19 cellular contexts compared by ENCODE assay signal in genomic region chr21:38300180-38300579, GRCh38. TPM values are rescaled to one million over a fixed set of nuclear protein-coding genes. Genes with fewer than 3 reads are reported as not detected.
DNase-seq lines count a peak whose midpoint lies in the region; ATAC-seq, FAIRE-seq and TF ChIP-seq lines count a peak whose summit lies in the region.
"Had no signal": no experiment of that assay in that cellular context is flagged by ENCODE, and none has a peak within 500 bp of the region (broad histone marks: within the 10 kb centered on the region; RNA-seq: fewer than 3 reads in every experiment).

No MANE protein-coding gene starts in this region.

- no peaks in the 10 kb centered on the region for H3K9me3 ChIP-seq in A549
- no peaks in the 10 kb centered on the region; a peak in 1 of 22 replicates for H3K9me3 ChIP-seq in BLaER1 treated with 17β-estradiol and CSF1 and Interleukin-3, amounts not matched to agents 10 nM and 100 nM (replicated peaks in 1 of 11)
- no peaks in the 10 kb centered on the region for H3K9me3 ChIP-seq in right lobe of liver
- H3K9me3 ChIP-seq: ascending aorta had no signal

- H3K36me3 Mint-ChIP-seq in activated T-helper 2 cell treated with anti-CD3 and anti-CD28 coated beads, Interferon-gamma antibody, Interleukin-2, Interleukin-4, amounts not matched to agents 10 μg/mL and 5 μg/mL and 100 μg/mL, durations not matched to agents 14 hours and 24 hours and 36 hours (ENCODE audit: low read depth), result no peaks in the 10 kb centered on the region

- no peak for TF ChIP-seq EP300 in A549 (IDR thresholded peaks at IDR 0.05)

- peak overlapping the region in 3 of 11 experiments; percentile 12 to 34 (median 30); a peak in 3 of 22 replicates for H3K9ac ChIP-seq in BLaER1 treated with 17β-estradiol and CSF1 and Interleukin-3, amounts not matched to agents 10 nM and 100 nM

- TF ChIP-seq POLR2A in A549 (IDR thresholded peaks at IDR 0.05; ENCODE audit: low read length) (no peak), right lobe of liver (IDR thresholded peaks at IDR 0.05) (no peak)

- POLR2A ChIA-PET in A549 (lab: Yijun Ruan, JAX), result no interaction called here

- H3K4me2 ChIP-seq in A549, result no peak overlapping the region
- H3K4me2 ChIP-seq in BLaER1 treated with 17β-estradiol and CSF1 and Interleukin-3, amounts not matched to agents 10 nM and 100 nM, result peak overlapping the region; percentile 34 to 80 (median 61)

- CTCF ChIA-PET in A549 (lab: Yijun Ruan, JAX), result interaction anchor here (1.1 to 1.7 kb wide), 2 partner anchors 15 to 56 kb away, joined by 3 read pairs; no protein-coding TSS in a partner anchor

- H3K27ac Mint-ChIP-seq in activated T-helper 2 cell treated with anti-CD3 and anti-CD28 coated beads, Interferon-gamma antibody, Interleukin-2, Interleukin-4, amounts not matched to agents 10 μg/mL and 5 μg/mL and 100 μg/mL, durations not matched to agents 14 hours and 24 hours and 36 hours, result no peak overlapping the region

- H3K4me1 ChIP-seq in A549, result peaks cover 34% of the 10 kb centered on the region
- H3K4me1 ChIP-seq in BLaER1 treated with 17β-estradiol and CSF1 and Interleukin-3, amounts not matched to agents 10 nM and 100 nM, result peaks cover 30 to 60% (median 50%) of the 10 kb centered on the region in 10 experiments
- H3K4me1 ChIP-seq in right lobe of liver, result peaks cover 0 to 9% (median 0%) of the 10 kb centered on the region in 4 donors

- FAIRE-seq in A549 (lab: Jason Lieb, UNC), result no peak
- FAIRE-seq: H1, K562 had no signal

- ATAC-seq in A549 (no peak), right lobe of liver (peak; percentile 25 to 43 (median 35)), HG03175 (IDR thresholded peaks at IDR 0.05; ENCODE audit: unreplicated experiment) (no peak), GM18907 (IDR thresholded peaks at IDR 0.05; ENCODE audit: unreplicated experiment) (no peak)
- ATAC-seq: foreskin keratinocyte, K562 had no signal

- peak overlapping the region; percentile 20 to 85; a peak in 5 of 6 replicates for H3K27ac ChIP-seq in A549
- peak overlapping the region in 3 of 11 experiments; percentile 19 to 60 (median 31); a peak in 4 of 22 replicates for H3K27ac ChIP-seq in BLaER1 treated with 17β-estradiol and CSF1 and Interleukin-3, amounts not matched to agents 10 nM and 100 nM
- peak overlapping the region in 1 of 3 donors; percentile 14 for H3K27ac ChIP-seq in right lobe of liver
- H3K27ac ChIP-seq: ascending aorta, C4-2B, foreskin keratinocyte had no signal

- H3K36me3 ChIP-seq in BLaER1 treated with 17β-estradiol and CSF1 and Interleukin-3, amounts not matched to agents 10 nM and 100 nM, result no peaks in the 10 kb centered on the region
- H3K36me3 ChIP-seq in right lobe of liver, result no peaks in the 10 kb centered on the region
- H3K36me3 ChIP-seq: ascending aorta had no signal

- DNase-seq in A549 (ENCODE audit: low read depth in 1 of 2, low spot score in 1 of 2) (no peak), right lobe of liver (no peak), HuH-7 (ENCODE audit: low spot score) (no peak), anterior cingulate cortex (lab: John Stamatoyannopoulos, UW) (no peak)
- no peak for DNase-seq in activated T-helper 2 cell treated with anti-CD3 and anti-CD28 coated beads, Interferon-gamma antibody, Interleukin-2, Interleukin-4, amounts not matched to agents 10 μg/mL and 5 μg/mL and 100 μg/mL, durations not matched to agents 14 hours and 24 hours and 36 hours (ENCODE audit: low spot score)
- DNase-seq: activated CD4-positive, CD25-positive, alpha-beta regulatory T cell; activated CD8-positive, alpha-beta memory T cell treated with anti-CD3 and anti-CD28 coated beads, Interleukin-2, amount 50 U/mL, for 48 hours; foreskin keratinocyte; NCI-H1048; NCI-H2081 treated with DMSO at 0.1 percent for 48 hours; NCI-H526; posterior cingulate gyrus had no signal

- H3K4me3 ChIP-seq in A549, result no peak overlapping the region
- H3K4me3 ChIP-seq in BLaER1 treated with 17β-estradiol and CSF1 and Interleukin-3, amounts not matched to agents 10 nM and 100 nM, result no peak overlapping the region
- peak overlapping the region in 2 of 3 donors; percentile 2 to 8 for H3K4me3 ChIP-seq in right lobe of liver
- H3K4me3 ChIP-seq: ascending aorta, K562 had no signal

- H3K27me3 Mint-ChIP-seq in activated T-helper 2 cell treated with anti-CD3 and anti-CD28 coated beads, Interferon-gamma antibody, Interleukin-2, Interleukin-4, amounts not matched to agents 10 μg/mL and 5 μg/mL and 100 μg/mL, durations not matched to agents 14 hours and 24 hours and 36 hours (ENCODE audit: low read depth), result peaks cover 2% of the 10 kb centered on the region

- 82% methylated on average over 6 of the region's 6 CpGs for WGBS in A549 (ENCODE audit: missing lambda C conversion rate)
- WGBS in right lobe of liver (ENCODE audit: insufficient coverage, low coverage, low lambda C conversion rate, missing lambda C conversion rate), result 8% methylated on average over 6 of the region's 6 CpGs

- no peaks in the 10 kb centered on the region for H3K9me3 Mint-ChIP-seq in activated T-helper 2 cell treated with anti-CD3 and anti-CD28 coated beads, Interferon-gamma antibody, Interleukin-2, Interleukin-4, amounts not matched to agents 10 μg/mL and 5 μg/mL and 100 μg/mL, durations not matched to agents 14 hours and 24 hours and 36 hours

- H3K27me3 ChIP-seq in BLaER1 treated with 17β-estradiol and CSF1 and Interleukin-3, amounts not matched to agents 10 nM and 100 nM, result peaks cover 0 to 34% (median 0%) of the 10 kb centered on the region in 11 experiments; a peak in 6 of 22 replicates
- no peaks in the 10 kb centered on the region for H3K27me3 ChIP-seq in right lobe of liver
- H3K27me3 ChIP-seq: ascending aorta, foreskin keratinocyte had no signal

- no peak for TF ChIP-seq RAD21 in A549 (conservative IDR thresholded peaks at IDR 0.05 in 1 of 2, IDR thresholded peaks at IDR 0.05 in 1 of 2)

- peak overlapping the region; percentile 26 for H3K4me3 Mint-ChIP-seq in activated T-helper 2 cell treated with anti-CD3 and anti-CD28 coated beads, Interferon-gamma antibody, Interleukin-2, Interleukin-4, amounts not matched to agents 10 μg/mL and 5 μg/mL and 100 μg/mL, durations not matched to agents 14 hours and 24 hours and 36 hours (ENCODE audit: low read depth)

- H3K4me1 Mint-ChIP-seq in activated T-helper 2 cell treated with anti-CD3 and anti-CD28 coated beads, Interferon-gamma antibody, Interleukin-2, Interleukin-4, amounts not matched to agents 10 μg/mL and 5 μg/mL and 100 μg/mL, durations not matched to agents 14 hours and 24 hours and 36 hours (ENCODE audit: low read depth), result peaks cover 23% of the 10 kb centered on the region

- intact Hi-C loops in activated T-helper 2 cell treated with anti-CD3 and anti-CD28 coated beads, Interferon-gamma antibody, Interleukin-2, Interleukin-4, amounts not matched to agents 10 μg/mL and 5 μg/mL and 100 μg/mL, durations not matched to agents 14 hours and 24 hours and 36 hours (cut with micrococcal nuclease), result no loop called here
- intact Hi-C loops in right lobe of liver (cut with DNase I), result no loop called here

- H4K20me1 ChIP-seq in BLaER1 treated with 17β-estradiol and CSF1 and Interleukin-3, amounts not matched to agents 10 nM and 100 nM, result no peaks in the 10 kb centered on the region; a peak in 1 of 22 replicates

- TF ChIP-seq CTCF in A549 (IDR thresholded peaks at IDR 0.05) (no peak), right lobe of liver (IDR thresholded peaks at IDR 0.05) (no peak)

TF ChIP-seq in A549, 52 proteins besides CTCF, POLR2A, EP300 and RAD21 (continues in another document):
- TF ChIP-seq REST (IDR thresholded peaks at IDR 0.05) (no peak), CBX8 (IDR thresholded peaks at IDR 0.05) (no peak), FOSB (CRISPR knock-in tag; IDR thresholded peaks at IDR 0.05) (no peak)
- TF ChIP-seq, protein P1, sequence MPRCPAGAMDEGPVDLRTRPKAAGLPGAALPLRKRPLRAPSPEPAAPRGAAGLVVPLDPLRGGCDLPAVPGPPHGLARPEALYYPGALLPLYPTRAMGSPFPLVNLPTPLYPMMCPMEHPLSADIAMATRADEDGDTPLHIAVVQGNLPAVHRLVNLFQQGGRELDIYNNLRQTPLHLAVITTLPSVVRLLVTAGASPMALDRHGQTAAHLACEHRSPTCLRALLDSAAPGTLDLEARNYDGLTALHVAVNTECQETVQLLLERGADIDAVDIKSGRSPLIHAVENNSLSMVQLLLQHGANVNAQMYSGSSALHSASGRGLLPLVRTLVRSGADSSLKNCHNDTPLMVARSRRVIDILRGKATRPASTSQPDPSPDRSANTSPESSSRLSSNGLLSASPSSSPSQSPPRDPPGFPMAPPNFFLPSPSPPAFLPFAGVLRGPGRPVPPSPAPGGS (IDR thresholded peaks at IDR 0.05), result no peak

RNA-seq across cellular contexts. Expression of gene KCNJ15, which starts 43.4 kb away (rescaled TPM):
- polyA plus RNA-seq in A549 (2011; rRNA removed), result 0.19 and 0.30 TPM in 2 replicates
- 0.01 and 0.08 TPM in 2 replicates for polyA plus RNA-seq in A549 (2012; cell fraction: cytosol; rRNA removed)
- 0.05 TPM in 1 of 2 replicates, not detected in the other for polyA plus RNA-seq in A549 (2012; cell fraction: nucleus; rRNA removed)
- 0.05 to 0.30 TPM in 2 of 3 replicates, not detected in the other for polyA plus RNA-seq in A549 (2017; fragmentation: RNase III; extraction: RNeasy Plus Mini Kit Qiagen cat#74134 plus additional on column Dnase treatment)
- 0.29 and 0.54 TPM in 2 replicates for polyA minus RNA-seq in A549 (2011; rRNA and poly(A)+ RNA removed)
- total RNA-seq in activated T-helper 2 cell treated with anti-CD3 and anti-CD28 coated beads, Interferon-gamma antibody, Interleukin-2, Interleukin-4, amounts not matched to agents 10 μg/mL and 5 μg/mL and 100 μg/mL, durations not matched to agents 14 hours and 24 hours and 36 hours, result 0.27 and 0.60 TPM in 2 replicates
- 1 to 10 TPM in 4 of 6 experiments, under 1 TPM in 2; 0.43 to 3.5 (median 1.1) TPM for total RNA-seq in right lobe of liver
- total RNA-seq: H1 had no signal

Comparison
In these comparisons a context has a peak if more than half of its experiments do, and no peak if none do; other contexts are left out.
1. ATAC-seq: peak in right lobe of liver (4 of 4); none in A549 (0 of 2), HG03175 (single experiment) and GM18907 (single experiment).
2. H3K4me3 ChIP-seq: peak in right lobe of liver (2 of 3); none in A549 (single experiment) and BLaER1 treated with 17β-estradiol and CSF1 and Interleukin-3, amounts not matched to agents 10 nM and 100 nM (0 of 10).